8 cellular contexts compared by ENCODE assay signal in genomic region chr17:51118330-51119195, GRCh38. TPM values are rescaled to one million over a fixed set of nuclear protein-coding genes. Genes with fewer than 3 reads are reported as not detected.
DNase-seq lines count a peak whose midpoint lies in the region; ATAC-seq and TF ChIP-seq lines count a peak whose summit lies in the region.

No MANE protein-coding gene starts in this region.

- DNase-seq in NCI-H1694 treated with DMSO at 0.1 percent for 48 hours (lab: John Stamatoyannopoulos, UW): peak; percentile 86
- DNase-seq in activated naive CD8-positive, alpha-beta T cell treated with anti-CD3 and anti-CD28 coated beads, Interleukin-2, amount 50 U/mL, for 24 hours: no peak
- DNase-seq in lower lobe of right lung: no peak
- no peak for DNase-seq in middle frontal gyrus (ENCODE audit: extremely low spot score, low spot score)

- no peaks in the 10 kb centered on the region for H3F3A ChIP-seq in DOHH2 (ENCODE audit: control insufficient read depth, insufficient read depth)

- H3K4me3 Mint-ChIP-seq in activated naive CD8-positive, alpha-beta T cell treated with anti-CD3 and anti-CD28 coated beads, Interleukin-2, amount 50 U/mL, for 24 hours: peak overlapping the region; percentile 92

- H3K4me2 ChIP-seq in DOHH2 (ENCODE audit: low read length): peak overlapping the region; percentile 82

- H3K36me3 ChIP-seq in DOHH2 (ENCODE audit: control insufficient read depth, low read length) (peaks cover 6% of the 10 kb centered on the region), lower lobe of right lung (no peaks in the 10 kb centered on the region)

- ATAC-seq in activated naive CD8-positive, alpha-beta T cell treated with anti-CD3 and anti-CD28 coated beads, Interleukin-2, amount 50 U/mL, for 24 hours: no peak
- ATAC-seq in lower lobe of right lung: no peak
- no peak for ATAC-seq in GM18520 (IDR thresholded peaks at IDR 0.05; ENCODE audit: unreplicated experiment)
- ATAC-seq in GM18498 (IDR thresholded peaks at IDR 0.05; ENCODE audit: unreplicated experiment): no peak
- ATAC-seq in GM21390 (IDR thresholded peaks at IDR 0.05; ENCODE audit: unreplicated experiment): no peak

- peaks cover 14% of the 10 kb centered on the region for H4K20me1 ChIP-seq in DOHH2 (ENCODE audit: control insufficient read depth, insufficient read depth, low read depth, low read length)

- intact Hi-C loops in lower lobe of right lung (cut with DNase I): no loop called here

- no peaks in the 10 kb centered on the region for H3K9me2 ChIP-seq in DOHH2 (replicated peaks; ENCODE audit: control insufficient read depth, low read length)

- TF ChIP-seq CTCF in DOHH2 (IDR thresholded peaks at IDR 0.05; ENCODE audit: low read depth, low read length, poor library complexity, severe bottlenecking): no peak
- no peak for TF ChIP-seq CTCF in lower lobe of right lung (IDR thresholded peaks at IDR 0.05)

- H3K27me3 ChIP-seq in DOHH2 (ENCODE audit: control insufficient read depth, low read length) (no peaks in the 10 kb centered on the region), lower lobe of right lung (ENCODE audit: low read depth) (no peaks in the 10 kb centered on the region)

- H3K9me3 ChIP-seq in DOHH2 (ENCODE audit: control insufficient read depth, insufficient read depth, low read length) (no peaks in the 10 kb centered on the region), lower lobe of right lung (no peaks in the 10 kb centered on the region)

- H3K4me1 ChIP-seq in DOHH2 (ENCODE audit: control insufficient read depth, low read length): peaks cover 34% of the 10 kb centered on the region
- peaks cover 43% of the 10 kb centered on the region for H3K4me1 ChIP-seq in lower lobe of right lung

- H3K27ac ChIP-seq in DOHH2 (ENCODE audit: low read depth, low read length): no peak overlapping the region
- H3K27ac ChIP-seq in lower lobe of right lung: peak overlapping the region; percentile 98

- H3K4me3 ChIP-seq in DOHH2 (ENCODE audit: low read length): peak overlapping the region; percentile 82
- H3K4me3 ChIP-seq in lower lobe of right lung: peak overlapping the region; percentile 97

- H3K27ac Mint-ChIP-seq in activated naive CD8-positive, alpha-beta T cell treated with anti-CD3 and anti-CD28 coated beads, Interleukin-2, amount 50 U/mL, for 24 hours: peak overlapping the region; percentile 91

- H3K4me1 Mint-ChIP-seq in activated naive CD8-positive, alpha-beta T cell treated with anti-CD3 and anti-CD28 coated beads, Interleukin-2, amount 50 U/mL, for 24 hours: peaks cover 66% of the 10 kb centered on the region

- H3K79me2 ChIP-seq in DOHH2 (ENCODE audit: control insufficient read depth, low read length): peaks cover 76% of the 10 kb centered on the region

- peaks cover 1% of the 10 kb centered on the region for H3K36me3 Mint-ChIP-seq in activated naive CD8-positive, alpha-beta T cell treated with anti-CD3 and anti-CD28 coated beads, Interleukin-2, amount 50 U/mL, for 24 hours (ENCODE audit: low read depth)

- H3K27me3 Mint-ChIP-seq in activated naive CD8-positive, alpha-beta T cell treated with anti-CD3 and anti-CD28 coated beads, Interleukin-2, amount 50 U/mL, for 24 hours: no peaks in the 10 kb centered on the region

- H3K9me3 Mint-ChIP-seq in activated naive CD8-positive, alpha-beta T cell treated with anti-CD3 and anti-CD28 coated beads, Interleukin-2, amount 50 U/mL, for 24 hours: no peaks in the 10 kb centered on the region

RNA-seq across cellular contexts. Expression of gene SPAG9, which starts 2.1 kb away (rescaled TPM):
- 108 TPM for total RNA-seq in lower lobe of right lung

RNA-seq across cellular contexts. Expression of gene NME1, which starts 34.8 kb away (rescaled TPM):
- 24.0 TPM for total RNA-seq in lower lobe of right lung

RNA-seq across cellular contexts. Expression of gene NME2, which starts 47.6 kb away (rescaled TPM):
- 321 TPM for total RNA-seq in lower lobe of right lung
